Comparison of ENCODE assay signal across 8 cellular contexts in genomic region chr20:3470627-3471396, GRCh38. TPM values are rescaled to one million over a fixed set of nuclear protein-coding genes. Genes with fewer than 3 reads are reported as not detected.
DNase-seq lines count a peak whose midpoint lies in the region; ATAC-seq, FAIRE-seq and TF ChIP-seq lines count a peak whose summit lies in the region.

Gene ATRN (plus strand): TSS chr20:3471018. CDS start chr20:3471108, 90 bp downstream.

- H3K79me2 ChIP-seq in H1 (ENCODE audit: control insufficient read depth in 1 of 2, insufficient read depth in 2 of 2, low read length in 2 of 2): peaks cover 0 to 12% of the 10 kb centered on the region in 2 experiments; a peak in 2 of 4 replicates
- no peaks in the 10 kb centered on the region for H3K79me2 ChIP-seq in mesendoderm (ENCODE audit: control insufficient read depth, insufficient read depth, low read length)

- peaks cover 0 to 4% of the 10 kb centered on the region in 2 experiments for H4K20me1 ChIP-seq in H1 (replicated peaks in 1 of 2; ENCODE audit: control insufficient read depth in 1 of 2, insufficient read depth in 2 of 2, low read length in 2 of 2)

- H3K36me3 Mint-ChIP-seq in CD8-positive, alpha-beta memory T cell: peaks cover 0 to 8% (median 0%) of the 10 kb centered on the region in 3 donors
- H3K36me3 Mint-ChIP-seq in activated CD8-positive, alpha-beta memory T cell treated with anti-CD3 and anti-CD28 coated beads, Interleukin-2, amount 10 ng/mL, durations not matched to agents 7 days and 5 days: peaks cover 4% of the 10 kb centered on the region

- peaks cover 15% of the 10 kb centered on the region for H3K23me2 ChIP-seq in H1 (ENCODE audit: low read depth, low read length)

- ATAC-seq in GM19452 (IDR thresholded peaks at IDR 0.05; ENCODE audit: unreplicated experiment): peak; percentile 83
- peak; percentile 92 for ATAC-seq in activated CD8-positive, alpha-beta memory T cell treated with anti-CD3 and anti-CD28 coated beads, Interleukin-2, amount 10 ng/mL, durations not matched to agents 7 days and 5 days

- H4K8ac ChIP-seq in H1 (ENCODE audit: extremely low read depth, insufficient read depth, low read length) (peak within 1 kb of the TSS; percentile 58; the same call in 1 of the 2 replicates), mesendoderm (ENCODE audit: low read depth, low read length) (no peak within 1 kb of the TSS)

- no peaks in the 10 kb centered on the region for H3K27me3 ChIP-seq in CD8-positive, alpha-beta memory T cell (ENCODE audit: insufficient read depth, low read length, poor library complexity, severe bottlenecking)
- H3K27me3 ChIP-seq in HL-60 (ENCODE audit: insufficient read depth, poor library complexity, severe bottlenecking) (no peaks in the 10 kb centered on the region), H1 (replicated peaks in 1 of 4; ENCODE audit: control insufficient read depth in 3 of 4, extremely low read depth in 1 of 4, insufficient read depth in 3 of 4, low read length in 3 of 4) (peaks cover 0 to 29% (median 21%) of the 10 kb centered on the region in 4 experiments; a peak in 6 of 7 replicates), mesendoderm (ENCODE audit: insufficient read depth, low read length, poor library complexity) (peaks cover 3% of the 10 kb centered on the region)

- H2AK5ac ChIP-seq in H1 (ENCODE audit: low read depth, low read length) (no peak within 1 kb of the TSS), mesendoderm (ENCODE audit: low read length) (no peak within 1 kb of the TSS)

- H3K4me1 Mint-ChIP-seq in CD8-positive, alpha-beta memory T cell: peaks cover 34 to 43% (median 37%) of the 10 kb centered on the region in 3 donors
- H3K4me1 Mint-ChIP-seq in activated CD8-positive, alpha-beta memory T cell treated with anti-CD3 and anti-CD28 coated beads, Interleukin-2, amount 10 ng/mL, durations not matched to agents 7 days and 5 days: peaks cover 23% of the 10 kb centered on the region

- H2AFZ ChIP-seq in H1 (ENCODE audit: low read length): peak within 1 kb of the TSS; percentile 47; the same call in 1 of the 2 replicates

- TF ChIP-seq POLR2A in H1 (IDR thresholded peaks at IDR 0.05; ENCODE audit: control extremely low read depth in 1 of 2, low read depth in 2 of 2, low read length in 2 of 2): peak in 1 of 2 experiments; percentile 61; a peak in 1 of 3 replicates

- no peak within 1 kb of the TSS for H2BK12ac ChIP-seq in H1 (ENCODE audit: low read depth, low read length)

- FAIRE-seq in H1 (lab: Jason Lieb, UNC): no peak

- TF ChIP-seq CTCF in HL-60 (IDR thresholded peaks at IDR 0.05; ENCODE audit: insufficient read depth, low read length) (no peak), H1 (IDR thresholded peaks at IDR 0.05; ENCODE audit: control extremely low read depth in 1 of 3, insufficient read depth in 1 of 3, low read depth in 1 of 3, low read length in 3 of 3) (no peak)

- H3K9ac ChIP-seq in H1 (replicated peaks in 1 of 4; ENCODE audit: extremely low read depth in 1 of 4, low read depth in 3 of 4, low read length in 3 of 4) (peak within 1 kb of the TSS; percentile 52 to 71 (median 55)), mesendoderm (ENCODE audit: low read length) (peak within 1 kb of the TSS; percentile 83)

- no peak within 1 kb of the TSS for H4K91ac ChIP-seq in H1 (replicated peaks; ENCODE audit: insufficient read length, low read length)

- H3K4ac ChIP-seq in H1 (replicated peaks; ENCODE audit: insufficient read length, low read depth, low read length) (peak within 1 kb of the TSS; percentile 89), mesendoderm (ENCODE audit: low read depth, low read length) (no peak within 1 kb of the TSS)

- DNase-seq in CD8-positive, alpha-beta memory T cell: peak; percentile 77 to 89 (median 84)
- peak; percentile 85 to 92 for DNase-seq in HL-60 (ENCODE audit: low read depth in 1 of 2, low spot score in 1 of 2)
- DNase-seq in NOMO-1 (lab: John Stamatoyannopoulos, UW; ENCODE audit: unreplicated experiment in 2 of 2): peak; percentile 64 to 85
- peak; percentile 90 for DNase-seq in activated CD8-positive, alpha-beta memory T cell treated with anti-CD3 and anti-CD28 coated beads, Interleukin-2, amount 10 ng/mL, durations not matched to agents 7 days and 5 days
- DNase-seq in H1 (ENCODE audit: low read depth in 1 of 2, low spot score in 2 of 2): peak; percentile 39 to 93
- DNase-seq in mesendoderm: peak; percentile 84
- peak; percentile 85 for DNase-seq in stimulated activated CD8-positive, alpha-beta memory T cell treated with anti-CD3 and anti-CD28 coated beads, Interleukin-12 subunit alpha, Interleukin-12 subunit beta, amount 100 ng/mL, for 24 hours (ENCODE audit: extremely low read depth)

- H3K14ac ChIP-seq in H1 (ENCODE audit: insufficient read length): no peak within 1 kb of the TSS

- H2BK20ac ChIP-seq in H1 (ENCODE audit: low read length): no peak within 1 kb of the TSS

- H3K9me3 Mint-ChIP-seq in CD8-positive, alpha-beta memory T cell: no peaks in the 10 kb centered on the region
- no peaks in the 10 kb centered on the region for H3K9me3 Mint-ChIP-seq in activated CD8-positive, alpha-beta memory T cell treated with anti-CD3 and anti-CD28 coated beads, Interleukin-2, amount 10 ng/mL, durations not matched to agents 7 days and 5 days (ENCODE audit: low read depth)

- 1% methylated on average over 70 of the region's 95 CpGs; no CpG with 5 or more reads in 1 of the 2 experiments for WGBS in H1 (ENCODE audit: extremely low coverage in 1 of 2, insufficient coverage in 1 of 2, insufficient read length in 1 of 2, insufficient replicate concordance in 2 of 2, low coverage in 1 of 2, low lambda C conversion rate in 2 of 2, missing lambda C conversion rate in 1 of 2), 2 experiments
- WGBS in mesendoderm (ENCODE audit: extremely low coverage, insufficient coverage, low lambda C conversion rate): no CpG with 5 or more reads among the region's 95 CpGs

- POLR2A ChIA-PET in CD8-positive, alpha-beta memory T cell (lab: Charles Lee): interaction anchor here (0.5 to 1.0 kb wide), 2 partner anchors 63 to 406 kb away, joined by 4 to 5 read pairs; partner anchors contain the start of gene DNAAF9
- POLR2A ChIA-PET in H1 (lab: Charles Lee; ENCODE audit: partially characterized antibody): interaction anchor here (1.0 to 1.2 kb wide), 2 partner anchors 15 to 68 kb away, joined by 3 read pairs; no protein-coding TSS in a partner anchor

- H3K56ac ChIP-seq in H1 (replicated peaks; ENCODE audit: insufficient read length, low read depth, low read length) (no peak within 1 kb of the TSS), mesendoderm (ENCODE audit: low read length) (peak within 1 kb of the TSS; percentile 94)

- peak within 1 kb of the TSS; percentile 79 to 97 (median 91) for H3K27ac Mint-ChIP-seq in CD8-positive, alpha-beta memory T cell
- H3K27ac Mint-ChIP-seq in activated CD8-positive, alpha-beta memory T cell treated with anti-CD3 and anti-CD28 coated beads, Interleukin-2, amount 10 ng/mL, durations not matched to agents 7 days and 5 days: peak within 1 kb of the TSS; percentile 62

- TF ChIP-seq EP300 in H1 (IDR thresholded peaks at IDR 0.05; ENCODE audit: borderline replicate concordance in 1 of 2, low read depth in 2 of 2, low read length in 2 of 2): no peak

- H3K79me1 ChIP-seq in H1 (ENCODE audit: low read depth, low read length): peaks cover 9% of the 10 kb centered on the region; the same call in 1 of the 2 replicates
- H3K79me1 ChIP-seq in mesendoderm (ENCODE audit: low read length): peaks cover 10% of the 10 kb centered on the region

- H3K27me3 Mint-ChIP-seq in CD8-positive, alpha-beta memory T cell: peaks cover 1 to 11% of the 10 kb centered on the region in 2 donors
- peaks cover 10% of the 10 kb centered on the region for H3K27me3 Mint-ChIP-seq in activated CD8-positive, alpha-beta memory T cell treated with anti-CD3 and anti-CD28 coated beads, Interleukin-2, amount 10 ng/mL, durations not matched to agents 7 days and 5 days

- CTCF ChIA-PET in CD8-positive, alpha-beta memory T cell (lab: Charles Lee): no interaction called here
- CTCF ChIA-PET in activated CD8-positive, alpha-beta memory T cell treated with anti-CD3 and anti-CD28 coated beads, Interleukin-2, amount 10 ng/mL, durations not matched to agents 7 days and 5 days (lab: Charles Lee): interaction anchor here (0.6 to 1.3 kb wide), 3 partner anchors 14 to 203 kb away, joined by 3 to 5 read pairs (median 3); partner anchors contain the start of gene DNAAF9
- CTCF ChIA-PET in H1 (lab: Charles Lee; ENCODE audit: partially characterized antibody): interaction anchor here (1.0 to 1.4 kb wide), 4 partner anchors 15 to 94 kb away, joined by 3 to 6 read pairs (median 4); no protein-coding TSS in a partner anchor

- no peak for TF ChIP-seq RAD21 in H1 (IDR thresholded peaks at IDR 0.05 in 1 of 2, conservative IDR thresholded peaks at IDR 0.05 in 1 of 2; ENCODE audit: low read depth in 2 of 2, low read length in 2 of 2)

- H3K36me3 ChIP-seq in CD8-positive, alpha-beta memory T cell (ENCODE audit: insufficient read depth, low read length): no peaks in the 10 kb centered on the region
- H3K36me3 ChIP-seq in H1 (ENCODE audit: control insufficient read depth in 2 of 4, insufficient read depth in 4 of 4, low read length in 3 of 4) (no peaks in the 10 kb centered on the region), mesendoderm (ENCODE audit: control insufficient read depth, insufficient read depth, low read length) (no peaks in the 10 kb centered on the region)

- H3K4me3 Mint-ChIP-seq in CD8-positive, alpha-beta memory T cell: peak within 1 kb of the TSS; percentile 93 to 98 (median 95)
- H3K4me3 Mint-ChIP-seq in activated CD8-positive, alpha-beta memory T cell treated with anti-CD3 and anti-CD28 coated beads, Interleukin-2, amount 10 ng/mL, durations not matched to agents 7 days and 5 days: peak within 1 kb of the TSS; percentile 84

- H3K4me3 ChIP-seq in CD8-positive, alpha-beta memory T cell (ENCODE audit: low read length): peak within 1 kb of the TSS; percentile 44
- peak within 1 kb of the TSS; percentile 90 for H3K4me3 ChIP-seq in HL-60 (replicated peaks; ENCODE audit: insufficient read depth, low read length)
- H3K4me3 ChIP-seq in H1 (ENCODE audit: extremely low read depth in 1 of 4, insufficient read depth in 2 of 4, low read depth in 3 of 4, low read length in 4 of 4): peak within 1 kb of the TSS; percentile 70 to 85 (median 80)
- H3K4me3 ChIP-seq in mesendoderm (ENCODE audit: low read length): peak within 1 kb of the TSS; percentile 73

- H3K18ac ChIP-seq in H1 (ENCODE audit: extremely low read depth, low read length) (no peak within 1 kb of the TSS; the same call in 1 of the 2 replicates), mesendoderm (ENCODE audit: low read length) (peak within 1 kb of the TSS; percentile 88)

- no peaks in the 10 kb centered on the region for H3K9me3 ChIP-seq in CD8-positive, alpha-beta memory T cell (ENCODE audit: low read length)
- no peaks in the 10 kb centered on the region for H3K9me3 ChIP-seq in H1 (ENCODE audit: insufficient read depth in 2 of 2, low read depth in 1 of 2, low read length in 1 of 2)

- H4K5ac ChIP-seq in H1 (ENCODE audit: insufficient read length, low read depth, low read length) (peak within 1 kb of the TSS; percentile 44), mesendoderm (ENCODE audit: low read length) (no peak within 1 kb of the TSS)

- peak within 1 kb of the TSS; percentile 74 for H3K27ac ChIP-seq in CD8-positive, alpha-beta memory T cell (ENCODE audit: low read depth, low read length)
- H3K27ac ChIP-seq in HL-60 (replicated peaks) (peak within 1 kb of the TSS; percentile 76), H1 (ENCODE audit: low read depth, low read length) (no peak within 1 kb of the TSS), mesendoderm (ENCODE audit: low read depth, low read length) (peak within 1 kb of the TSS; percentile 27)

- H2BK5ac ChIP-seq in H1 (ENCODE audit: low read depth, low read length) (0 out of 2 replicates have a peak within 1 kb of the TSS, but pooled peaks have one; percentile 35), mesendoderm (ENCODE audit: low read length) (no peak within 1 kb of the TSS)

- no peak within 1 kb of the TSS for H2BK15ac ChIP-seq in H1 (ENCODE audit: low read length)
- no peak within 1 kb of the TSS for H2BK15ac ChIP-seq in mesendoderm (replicated peaks; ENCODE audit: low read depth)

- H3K4me1 ChIP-seq in CD8-positive, alpha-beta memory T cell (ENCODE audit: insufficient read depth, low read length): peaks cover 23% of the 10 kb centered on the region
- H3K4me1 ChIP-seq in H1 (replicated peaks in 1 of 4; ENCODE audit: control insufficient read depth in 3 of 4, insufficient read depth in 4 of 4, low read length in 3 of 4) (no peaks in the 10 kb centered on the region; a peak in 1 of 7 replicates), mesendoderm (ENCODE audit: control insufficient read depth, low read depth, low read length) (peaks cover 7% of the 10 kb centered on the region)

- H3K4me2 ChIP-seq in H1 (ENCODE audit: insufficient read depth in 1 of 2, low read depth in 2 of 2, low read length in 2 of 2): peak within 1 kb of the TSS; percentile 84 to 100
- H3K4me2 ChIP-seq in mesendoderm (ENCODE audit: low read length): peak within 1 kb of the TSS; percentile 74

- H2BK120ac ChIP-seq in H1 (replicated peaks; ENCODE audit: low read depth, low read length) (no peak within 1 kb of the TSS), mesendoderm (ENCODE audit: low read depth, low read length) (no peak within 1 kb of the TSS)

- H3K23ac ChIP-seq in H1 (ENCODE audit: insufficient read length) (no peak within 1 kb of the TSS), mesendoderm (ENCODE audit: low read length) (peak within 1 kb of the TSS; percentile 24)

RNA-seq across cellular contexts. Expression of gene ATRN, which starts in this region (rescaled TPM):
- total RNA-seq in CD8-positive, alpha-beta memory T cell: 10 to 100 TPM; 10.8 to 11.2 TPM
- polyA plus RNA-seq in CD8-positive, alpha-beta memory T cell: 9.4 TPM
- 1 to 10 TPM; 8.1 to 9.0 TPM for total RNA-seq in activated CD8-positive, alpha-beta memory T cell treated with anti-CD3 and anti-CD28 coated beads, Interleukin-2, amount 10 ng/mL, durations not matched to agents 7 days and 5 days
- 16.6 and 17.4 TPM in 2 replicates for total RNA-seq in H1 (2021; fragmentation: NEBNext Ultra II Directional; extraction: Animal tissue kit (Norgen Biotek cat#: 25700))
- polyA plus RNA-seq in H1 (2011; rRNA removed): 10.0 and 12.0 TPM in 2 replicates
- 12.1 TPM for polyA plus RNA-seq in H1 (2011; cell fraction: cytosol; rRNA removed)
- 17.6 TPM for polyA plus RNA-seq in H1 (2011; cell fraction: nucleus; rRNA removed)
- 10.9 to 12.7 TPM (median 11.5 TPM) in 4 replicates for polyA plus RNA-seq in H1 (2012, experiment 1 of 2)
- polyA plus RNA-seq in H1 (2012, experiment 2 of 2): 1.6 TPM
- polyA plus RNA-seq in H1 (2013, experiment 1 of 2): 14.4 TPM
- 12.6 TPM for polyA plus RNA-seq in H1 (2013, experiment 2 of 2)
- 55.5 and 91.5 TPM in 2 replicates for polyA minus RNA-seq in H1 (2011; rRNA and poly(A)+ RNA removed)
- polyA minus RNA-seq in H1 (2011; cell fraction: cytosol; rRNA and poly(A)+ RNA removed): 17.5 TPM
- polyA minus RNA-seq in H1 (2011; cell fraction: nucleus; rRNA and poly(A)+ RNA removed): 30.6 TPM
- 5.8 TPM for polyA plus RNA-seq in mesendoderm (2013, experiment 1 of 2)
- 5.7 TPM for polyA plus RNA-seq in mesendoderm (2013, experiment 2 of 2)
